ENCODE assay signal across 33 cellular contexts in genomic region chr17:74349120-74349519, GRCh38. TPM values are rescaled to one million over a fixed set of nuclear protein-coding genes. Genes with fewer than 3 reads are reported as not detected.
"Had no signal": no experiment of that assay in that cellular context is flagged by ENCODE, and none has a peak within 500 bp of the region (broad histone marks: within the 10 kb centered on the region; RNA-seq: fewer than 3 reads in every experiment).

No MANE protein-coding gene starts in this region.

- FAIRE-seq: urothelium cell line had no signal

- DNase-seq: stimulated activated CD4-positive, alpha-beta T cell treated with anti-CD3 and anti-CD28 coated beads, Interleukin-2, amount 100 ng/mL, for 48 hours; stimulated activated CD4-positive, alpha-beta T cell treated with anti-CD3 and anti-CD28 coated beads, Interleukin-4, amount 100 ng/mL, for 1 hour; stimulated activated CD4-positive, alpha-beta T cell treated with anti-CD3 and anti-CD28 coated beads, Interleukin-4, amount 100 ng/mL, for 24 hours; stimulated activated CD4-positive, alpha-beta T cell treated with anti-CD3 and anti-CD28 coated beads, Interleukin-4, amount 100 ng/mL, for 4 hours; stimulated activated CD8-positive, alpha-beta memory T cell treated with anti-CD3 and anti-CD28 coated beads, Interleukin-4, amount 100 ng/mL, for 48 hours; stimulated activated naive B cell treated with anti-CD40 and anti-IgM and Interleukin-4, amounts not matched to agents 10 μg/mL and 1 μg/mL and 100 μg/mL, for 72 hours; stimulated activated naive CD4-positive, alpha-beta T cell; stimulated activated naive CD4-positive, alpha-beta T cell treated with Interleukin-2 at 50 U/mL for 16 hours; stimulated activated naive CD8-positive, alpha-beta T cell treated with anti-CD3 and anti-CD28 coated beads, Interleukin-15, amount 100 ng/mL, for 72 hours; stimulated activated naive CD8-positive, alpha-beta T cell treated with anti-CD3 and anti-CD28 coated beads, Interleukin-15, Interleukin-2, amounts not matched to agents 100 U/mL and 50 U/mL, for 24 hours; stomach; substantia nigra; testis; thyroid gland; tibial artery; transverse colon; trophoblast cell; upper lobe of right lung; uterus had no signal

- H3K4me1 Mint-ChIP-seq: stimulated activated memory B cell treated with anti-CD40 and anti-IgM and Interleukin-4, amounts not matched to agents 10 μg/mL and 1 μg/mL and 100 μg/mL, for 72 hours had no signal

- H3K27ac Mint-ChIP-seq: stimulated activated effector memory CD8-positive, alpha-beta T cell treated with anti-CD3 and anti-CD28 coated beads, Interleukin-12 subunit alpha, Interleukin-12 subunit beta, amount 100 ng/mL, for 72 hours; stimulated activated memory B cell treated with anti-CD40 and anti-IgM and Interleukin-4, amounts not matched to agents 10 μg/mL and 1 μg/mL and 100 μg/mL, for 72 hours; stimulated activated naive B cell treated with anti-CD40 and anti-IgM and Interleukin-4, amounts not matched to agents 10 μg/mL and 1 μg/mL and 100 μg/mL, for 72 hours; stimulated activated naive CD8-positive, alpha-beta T cell treated with anti-CD3 and anti-CD28 coated beads, Interleukin-15, Interleukin-2, amounts not matched to agents 100 ng/mL and 50 ng/mL, for 24 hours; type B pancreatic cell had no signal

- H3K36me3 Mint-ChIP-seq: stimulated activated effector memory CD8-positive, alpha-beta T cell treated with anti-CD3 and anti-CD28 coated beads, Interleukin-12 subunit alpha, Interleukin-12 subunit beta, amount 100 ng/mL, for 72 hours; stimulated activated memory B cell treated with anti-CD40 and anti-IgM and Interleukin-4, amounts not matched to agents 10 μg/mL and 1 μg/mL and 100 μg/mL, for 72 hours; stimulated activated naive B cell treated with anti-CD40 and anti-IgM and Interleukin-4, amounts not matched to agents 10 μg/mL and 1 μg/mL and 100 μg/mL, for 72 hours; type B pancreatic cell had no signal

- H3K27me3 ChIP-seq: testis, thyroid gland, uterus, vagina had no signal

- H3K9me3 ChIP-seq: stomach, suprapubic skin, testis, thoracic aorta, thyroid gland, tibial artery, tibial nerve, transverse colon, upper lobe of left lung, upper lobe of right lung, uterus, vagina had no signal

- ATAC-seq: stimulated activated effector memory CD8-positive, alpha-beta T cell treated with anti-CD3 and anti-CD28 coated beads, Interleukin-12 subunit alpha, Interleukin-12 subunit beta, amount 100 ng/mL, for 72 hours; stimulated activated memory B cell treated with anti-CD40 and anti-IgM and Interleukin-4, amounts not matched to agents 10 μg/mL and 1 μg/mL and 100 μg/mL, for 72 hours; stimulated activated naive B cell treated with anti-CD40 and anti-IgM and Interleukin-4, amounts not matched to agents 10 μg/mL and 1 μg/mL and 100 μg/mL, for 72 hours; stimulated activated naive CD8-positive, alpha-beta T cell treated with anti-CD3 and anti-CD28 coated beads, Interleukin-15, amount 100 ng/mL, for 72 hours; stimulated activated naive CD8-positive, alpha-beta T cell treated with anti-CD3 and anti-CD28 coated beads, Interleukin-15, Interleukin-2, amounts not matched to agents 100 U/mL and 50 U/mL, for 24 hours; upper lobe of right lung had no signal

- H3K27ac ChIP-seq: stomach, suprapubic skin, testis, thoracic aorta, thyroid gland, tibial artery, transverse colon, upper lobe of left lung, upper lobe of right lung, uterus, vagina had no signal

- H3K4me3 Mint-ChIP-seq: stimulated activated effector memory CD8-positive, alpha-beta T cell treated with anti-CD3 and anti-CD28 coated beads, Interleukin-12 subunit alpha, Interleukin-12 subunit beta, amount 100 ng/mL, for 72 hours; stimulated activated memory B cell treated with anti-CD40 and anti-IgM and Interleukin-4, amounts not matched to agents 10 μg/mL and 1 μg/mL and 100 μg/mL, for 72 hours; stimulated activated naive B cell treated with anti-CD40 and anti-IgM and Interleukin-4, amounts not matched to agents 10 μg/mL and 1 μg/mL and 100 μg/mL, for 72 hours; stimulated activated naive CD8-positive, alpha-beta T cell treated with anti-CD3 and anti-CD28 coated beads, Interleukin-15, amount 100 ng/mL, for 72 hours; stimulated activated naive CD8-positive, alpha-beta T cell treated with anti-CD3 and anti-CD28 coated beads, Interleukin-15, Interleukin-2, amounts not matched to agents 100 ng/mL and 50 ng/mL, for 24 hours; type B pancreatic cell had no signal

- H3K9me3 Mint-ChIP-seq: stimulated activated effector memory CD8-positive, alpha-beta T cell treated with anti-CD3 and anti-CD28 coated beads, Interleukin-12 subunit alpha, Interleukin-12 subunit beta, amount 100 ng/mL, for 72 hours; stimulated activated memory B cell treated with anti-CD40 and anti-IgM and Interleukin-4, amounts not matched to agents 10 μg/mL and 1 μg/mL and 100 μg/mL, for 72 hours; stimulated activated naive B cell treated with anti-CD40 and anti-IgM and Interleukin-4, amounts not matched to agents 10 μg/mL and 1 μg/mL and 100 μg/mL, for 72 hours; stimulated activated naive CD8-positive, alpha-beta T cell treated with anti-CD3 and anti-CD28 coated beads, Interleukin-15, amount 100 ng/mL, for 72 hours; stimulated activated naive CD8-positive, alpha-beta T cell treated with anti-CD3 and anti-CD28 coated beads, Interleukin-15, Interleukin-2, amounts not matched to agents 100 ng/mL and 50 ng/mL, for 24 hours; type B pancreatic cell had no signal

- H3K4me1 ChIP-seq: testis, transverse colon, upper lobe of right lung, uterus had no signal

- H3K4me3 ChIP-seq: stomach, suprapubic skin, testis, thoracic aorta, thyroid gland, tibial artery, tibial nerve, transverse colon, upper lobe of left lung, upper lobe of right lung, uterus, vagina had no signal

- H3K36me3 ChIP-seq: stomach, suprapubic skin, thoracic aorta, thyroid gland, tibial artery, transverse colon, upper lobe of left lung, upper lobe of right lung, uterus, vagina had no signal

RNA-seq across cellular contexts. Expression of gene BTBD17, which starts 12.5 kb away (rescaled TPM):
- total RNA-seq: stomach, subcutaneous adipose tissue, suprapubic skin, thoracic aorta, tibial nerve, transverse colon, upper lobe of right lung, ureter, urinary bladder, vagina had no signal
- polyA plus RNA-seq: stomach, urinary bladder had no signal

RNA-seq across cellular contexts. Expression of gene GPR142, which starts 18.2 kb away (rescaled TPM):
- total RNA-seq: stomach, suprapubic skin, temporal lobe, thoracic aorta, upper lobe of right lung, urinary bladder had no signal
- polyA plus RNA-seq: stomach had no signal
